8 cellular contexts compared by ENCODE assay signal in genomic region chr11:74593463-74593862, GRCh38. TPM values are rescaled to one million over a fixed set of nuclear protein-coding genes. Genes with fewer than 3 reads are reported as not detected.
DNase-seq lines count a peak whose midpoint lies in the region; ATAC-seq and TF ChIP-seq lines count a peak whose summit lies in the region.

No MANE protein-coding gene starts in this region.

- no peaks in the 10 kb centered on the region; the same call in 1 of the 2 replicates for H3K4me1 ChIP-seq in BE2C
- peaks cover 19% of the 10 kb centered on the region for H3K4me1 ChIP-seq in Loucy (ENCODE audit: insufficient read depth, low read length, poor library complexity, severe bottlenecking)
- peaks cover 6 to 12% of the 10 kb centered on the region in 2 donors for H3K4me1 ChIP-seq in duodenal mucosa (ENCODE audit: control insufficient read depth in 1 of 2, insufficient read depth in 2 of 2, low read length in 2 of 2)

- intact Hi-C loops in natural killer cell (cut with micrococcal nuclease): no loop called here

- peaks cover 29 to 30% of the 10 kb centered on the region in 2 donors for H3K4me1 Mint-ChIP-seq in natural killer cell

- H3K36me3 ChIP-seq in BE2C (peaks cover 32% of the 10 kb centered on the region), Loucy (ENCODE audit: insufficient read depth, low read length) (peaks cover 15% of the 10 kb centered on the region; the same call in 1 of the 2 replicates), duodenal mucosa (ENCODE audit: control insufficient read depth in 1 of 2, insufficient read depth in 2 of 2, low read length in 2 of 2) (peaks cover 0 to 18% of the 10 kb centered on the region in 2 donors)

- ATAC-seq in natural killer cell: no peak
- ATAC-seq in HG03565 (IDR thresholded peaks at IDR 0.05; ENCODE audit: unreplicated experiment): no peak

- TF ChIP-seq CTCF in BE2C (IDR thresholded peaks at IDR 0.05; ENCODE audit: low read depth, low read length) (no peak), Loucy (conservative IDR thresholded peaks at IDR 0.05; ENCODE audit: low read length) (no peak), natural killer cell (IDR thresholded peaks at IDR 0.05) (no peak), GM10266 (IDR thresholded peaks at IDR 0.05; ENCODE audit: control insufficient read depth, insufficient read depth, low read depth, missing control alignments) (no peak)

- H4K20me1 ChIP-seq in Loucy (ENCODE audit: insufficient read depth, low read length, poor library complexity, severe bottlenecking): peaks cover 12% of the 10 kb centered on the region

- H3K9me2 ChIP-seq in Loucy (replicated peaks; ENCODE audit: low read depth, low read length): no peaks in the 10 kb centered on the region

- no peak overlapping the region for H3K27ac ChIP-seq in duodenal mucosa (ENCODE audit: low read depth, low read length)

- peak overlapping the region; percentile 96 for H3K4me2 ChIP-seq in Loucy (ENCODE audit: low read depth, low read length, poor library complexity, severe bottlenecking)

- no peaks in the 10 kb centered on the region for H3K36me3 Mint-ChIP-seq in natural killer cell

- H3K9me3 ChIP-seq in BE2C: no peaks in the 10 kb centered on the region
- H3K9me3 ChIP-seq in Loucy (ENCODE audit: insufficient read depth, low read depth, low read length): no peaks in the 10 kb centered on the region
- no peaks in the 10 kb centered on the region for H3K9me3 ChIP-seq in duodenal mucosa (ENCODE audit: control insufficient read depth in 1 of 2, low read length in 2 of 2)

- no peak for DNase-seq in BE2C
- no peak for DNase-seq in natural killer cell
- no peak for DNase-seq in GM10266 (ENCODE audit: extremely low spot score)
- no peak for DNase-seq in T-helper 9 cell
- no peak for DNase-seq in kidney tubule cell (ENCODE audit: low spot score)

- H3K9ac ChIP-seq in Loucy (ENCODE audit: low read depth, low read length, poor library complexity, severe bottlenecking) (peak overlapping the region; percentile 88), duodenal mucosa (ENCODE audit: low read depth in 1 of 2, low read length in 2 of 2) (peak overlapping the region; percentile 84 to 91)

- H3F3A ChIP-seq in Loucy (ENCODE audit: low read depth): no peaks in the 10 kb centered on the region

- H2AFZ ChIP-seq in Loucy (ENCODE audit: low read length): peak overlapping the region; percentile 98

- H3K4me3 ChIP-seq in BE2C (ENCODE audit: low read depth, low read length) (peak overlapping the region; percentile 97), Loucy (ENCODE audit: low read length, poor library complexity, severe bottlenecking) (peak overlapping the region; percentile 100), duodenal mucosa (ENCODE audit: low read depth in 1 of 2, low read length in 2 of 2) (peak overlapping the region; percentile 90 to 99)

- H3K79me2 ChIP-seq in Loucy (ENCODE audit: insufficient read depth, low read length): peaks cover 31% of the 10 kb centered on the region

- peak overlapping the region; percentile 93 to 95 for H3K27ac Mint-ChIP-seq in natural killer cell

- H3K27me3 ChIP-seq in BE2C (no peaks in the 10 kb centered on the region), Loucy (ENCODE audit: insufficient read depth, low read length, poor library complexity, severe bottlenecking) (no peaks in the 10 kb centered on the region), duodenal mucosa (ENCODE audit: control insufficient read depth in 1 of 2, insufficient read depth in 2 of 2, low read length in 2 of 2) (no peaks in the 10 kb centered on the region)

- H3K9me3 Mint-ChIP-seq in natural killer cell: no peaks in the 10 kb centered on the region

- H3K4me3 Mint-ChIP-seq in natural killer cell: peak overlapping the region; percentile 99

- H3K27me3 Mint-ChIP-seq in natural killer cell (ENCODE audit: low read depth in 2 of 2): peaks cover 0 to 3% of the 10 kb centered on the region in 2 donors

RNA-seq across cellular contexts. Expression of gene POLD3, which starts 1.1 kb away (rescaled TPM):
- 4.9 TPM for polyA plus RNA-seq in BE2C (2012; ENCODE audit: insufficient read depth, insufficient read length, low read depth)
- total RNA-seq in natural killer cell: 10 to 100 TPM in 1 of 3 donors, 1 to 10 TPM in 2; 9.4 to 10.6 (median 9.6) TPM
